ENCODE assay signal across 9 cellular contexts in the genomic region with DNA sequence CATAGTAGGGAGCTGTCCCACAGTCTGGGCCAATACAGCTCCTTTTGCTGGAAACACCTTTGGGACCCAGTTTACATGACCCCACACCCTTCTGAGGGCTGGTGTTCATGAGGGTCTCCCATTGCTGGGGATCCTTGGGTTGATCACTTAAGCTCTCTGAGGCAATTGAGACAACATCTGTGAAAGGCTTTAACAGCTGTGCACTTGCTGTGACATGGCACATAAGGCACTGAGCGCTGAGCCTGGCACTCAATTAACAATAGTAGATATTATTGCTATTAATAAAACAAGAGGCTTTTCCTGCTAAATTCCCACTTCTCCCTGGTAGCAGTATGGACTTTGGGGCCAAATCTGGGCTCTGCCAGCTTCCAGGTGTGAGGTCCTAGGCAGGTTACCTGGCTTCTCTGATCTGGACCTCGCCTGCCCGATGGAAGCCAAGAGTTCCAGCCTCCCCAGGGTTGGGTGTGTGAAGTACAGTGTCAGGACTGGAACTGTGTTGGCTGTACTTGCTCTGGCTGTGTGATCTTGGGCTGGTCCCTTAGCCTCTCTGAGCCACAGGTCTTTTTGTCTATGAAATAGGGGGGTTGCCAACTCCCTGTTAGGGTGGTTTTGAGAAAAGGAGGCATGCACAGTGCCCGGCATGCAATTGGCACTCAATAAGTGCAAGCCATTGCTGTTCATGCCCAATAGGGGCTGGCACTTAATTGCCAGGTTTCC. TPM values are rescaled to one million over a fixed set of nuclear protein-coding genes. Genes with fewer than 3 reads are reported as not detected.
DNase-seq lines count a peak whose midpoint lies in the region; ATAC-seq, FAIRE-seq and TF ChIP-seq lines count a peak whose summit lies in the region.
"Had no signal": no experiment of that assay in that cellular context is flagged by ENCODE, and none has a peak within 500 bp of the region (broad histone marks: within the 10 kb centered on the region; RNA-seq: fewer than 3 reads in every experiment).

No MANE protein-coding gene starts in this region.

- H3K27me3 ChIP-seq in HepG2 (ENCODE audit: control insufficient read depth in 1 of 2, insufficient read depth in 2 of 2, low read length in 2 of 2): no peaks in the 10 kb centered on the region; a peak in 1 of 5 replicates

- CTCF ChIA-PET in HepG2 (lab: Yijun Ruan, JAX; ENCODE audit: low intra/inter-chr PET ratio, low total read pairs): no interaction called here

- FAIRE-seq in HepG2 (lab: Jason Lieb, UNC) (no peak), frontal cortex (lab: Jason Lieb, UNC) (no peak)

- H3K36me3 ChIP-seq in HepG2 (replicated peaks in 1 of 2; ENCODE audit: control insufficient read depth in 1 of 2, insufficient read depth in 2 of 2, low read length in 2 of 2): peaks cover 0 to 6% of the 10 kb centered on the region in 2 experiments; a peak in 2 of 5 replicates

- H2AFZ ChIP-seq in HepG2 (ENCODE audit: low read length): no peak overlapping the region

- H3K36me3 Mint-ChIP-seq in activated T-cell treated with anti-CD3 and anti-CD28 coated beads, Interleukin-2, amount 50 U/mL, for 72 hours (ENCODE audit: insufficient read depth in 2 of 2): peaks cover 4 to 6% of the 10 kb centered on the region in 2 donors
- H3K36me3 Mint-ChIP-seq in activated naive CD8-positive, alpha-beta T cell: peaks cover 2% of the 10 kb centered on the region

- H3K9me3 ChIP-seq in HepG2 (ENCODE audit: low read length): no peaks in the 10 kb centered on the region

- no peak for TF ChIP-seq EP300 in HepG2 (IDR thresholded peaks at IDR 0.05; ENCODE audit: low read depth in 2 of 2, low read length in 2 of 2)
- no peak for TF ChIP-seq EP300 in HepG2 (CRISPR knock-in tag; IDR thresholded peaks at IDR 0.05; ENCODE audit: borderline replicate concordance)

- H3K4me3 ChIP-seq in HepG2 (replicated peaks in 1 of 3; ENCODE audit: insufficient read depth in 1 of 3, low read depth in 2 of 3, low read length in 3 of 3): no peak overlapping the region

- DNase-seq in activated T-cell treated with anti-CD3 and anti-CD28 coated beads, Interleukin-2, amount 50 U/mL, for 72 hours: no peak
- no peak for DNase-seq in activated T-cell treated with anti-CD3 and anti-CD28 coated beads for 4 hours
- no peak for DNase-seq in HepG2 (ENCODE audit: low spot score)
- DNase-seq in frontal cortex (ENCODE audit: low spot score in 2 of 2): no peak
- no peak for DNase-seq in NCI-H1694 treated with DMSO at 0.1 percent for 48 hours (lab: John Stamatoyannopoulos, UW)
- no peak for DNase-seq in GOT3 (lab: John Stamatoyannopoulos, UW)
- DNase-seq: OCI-M1 had no signal

- POLR2A ChIA-PET in HepG2 (lab: Yijun Ruan, JAX): no interaction called here

- no peak for ATAC-seq in activated T-cell treated with anti-CD3 and anti-CD28 coated beads, Interleukin-2, amount 50 U/mL, for 72 hours (replicated peaks in 1 of 2)
- no peak for ATAC-seq in HepG2

- TF ChIP-seq POLR2A in HepG2 (IDR thresholded peaks at IDR 0.05; ENCODE audit: insufficient read depth in 1 of 2, low read depth in 2 of 2, low read length in 2 of 2): no peak

- H4K20me1 ChIP-seq in HepG2 (ENCODE audit: insufficient read depth, low read length): peaks cover 33% of the 10 kb centered on the region

- H3K4me2 ChIP-seq in HepG2 (ENCODE audit: low read depth, low read length): peak overlapping the region; percentile 7; the same call in 1 of the 2 replicates

- no peaks in the 10 kb centered on the region for H3K9me3 Mint-ChIP-seq in activated T-cell treated with anti-CD3 and anti-CD28 coated beads, Interleukin-2, amount 50 U/mL, for 72 hours
- H3K9me3 Mint-ChIP-seq in activated naive CD8-positive, alpha-beta T cell (ENCODE audit: low read depth): no peaks in the 10 kb centered on the region

- H3K4me1 ChIP-seq in HepG2 (ENCODE audit: insufficient read depth, low read length): peaks cover 34% of the 10 kb centered on the region

- WGBS in HepG2 (ENCODE audit: low lambda C conversion rate): 89% methylated on average over 3 of the region's 4 CpGs

- H3K4me3 Mint-ChIP-seq in activated T-cell treated with anti-CD3 and anti-CD28 coated beads, Interleukin-2, amount 50 U/mL, for 72 hours: peak overlapping the region; percentile 88 to 98
- peak overlapping the region; percentile 95 for H3K4me3 Mint-ChIP-seq in activated naive CD8-positive, alpha-beta T cell

- no peak for TF ChIP-seq RAD21 in HepG2 (CRISPR knock-in tag; IDR thresholded peaks at IDR 0.05)

- in situ Hi-C loops in HepG2 (cut with HindIII; ENCODE audit: extremely low pct_ligation_motif_present, low pct_unique_long_range_greater_than_20kb): no loop called here

- H3K9ac ChIP-seq in HepG2 (ENCODE audit: insufficient read depth, low read depth, low read length): no peak overlapping the region

- H3K79me2 ChIP-seq in HepG2 (ENCODE audit: insufficient read depth, low read length): peaks cover 34% of the 10 kb centered on the region

- BruUV-seq in HepG2 (replicated peaks; lab: Mats Ljungman, UMichigan): no TSS peak

- H3K4me1 Mint-ChIP-seq in activated T-cell treated with anti-CD3 and anti-CD28 coated beads, Interleukin-2, amount 50 U/mL, for 72 hours (ENCODE audit: low read depth): peaks cover 77% of the 10 kb centered on the region
- H3K4me1 Mint-ChIP-seq in activated naive CD8-positive, alpha-beta T cell (ENCODE audit: low read depth): peaks cover 72% of the 10 kb centered on the region

- H3K27ac ChIP-seq in HepG2 (ENCODE audit: extremely low read length, insufficient read depth, low read length): no peak overlapping the region
- peak overlapping the region; percentile 47 for H3K27ac ChIP-seq in temporal lobe (ENCODE audit: low read depth, low read length)

- H3K27ac Mint-ChIP-seq in activated T-cell treated with anti-CD3 and anti-CD28 coated beads, Interleukin-2, amount 50 U/mL, for 72 hours: peak overlapping the region; percentile 3
- H3K27ac Mint-ChIP-seq in activated naive CD8-positive, alpha-beta T cell: peak overlapping the region; percentile 77

- no peak for TF ChIP-seq CTCF in HepG2 (CRISPR knock-in tag; IDR thresholded peaks at IDR 0.05)

- intact Hi-C loops in HepG2 (cut with micrococcal nuclease; ENCODE audit: unreplicated experiment): no loop called here

- H3K27me3 Mint-ChIP-seq in activated T-cell treated with anti-CD3 and anti-CD28 coated beads, Interleukin-2, amount 50 U/mL, for 72 hours (ENCODE audit: low read depth): no peaks in the 10 kb centered on the region
- H3K27me3 Mint-ChIP-seq in activated naive CD8-positive, alpha-beta T cell: no peaks in the 10 kb centered on the region

RNA-seq across cellular contexts. Expression of gene SH2B3, which starts 3.1 kb away (rescaled TPM):
- total RNA-seq in activated T-cell treated with anti-CD3 and anti-CD28 coated beads, Interleukin-2, amount 50 U/mL, for 72 hours: 10 to 100 TPM; 33.3 to 37.4 TPM
- 6.8 and 6.9 TPM in 2 replicates for total RNA-seq in HepG2 (2016; rRNA removed; fragmentation: Illumina TruSeq; extraction: Trizol)
- total RNA-seq in HepG2 (2016; cell fraction: cytosol; rRNA removed; fragmentation: Illumina TruSeq; extraction: Trizol; ENCODE audit: low read depth): 3.0 and 4.5 TPM in 2 replicates
- 5.3 and 6.3 TPM in 2 replicates for total RNA-seq in HepG2 (2016; cell fraction: insoluble cytoplasmic fraction; rRNA removed; fragmentation: Illumina TruSeq; extraction: Trizol)
- 8.1 and 8.8 TPM in 2 replicates for total RNA-seq in HepG2 (2016; cell fraction: membrane; rRNA removed; fragmentation: Illumina TruSeq; extraction: Trizol)
- 3.3 and 4.2 TPM in 2 replicates for total RNA-seq in HepG2 (2016; cell fraction: nucleus; rRNA removed; fragmentation: Illumina TruSeq; extraction: Trizol)
- 6.8 and 7.1 TPM in 2 replicates for polyA plus RNA-seq in HepG2 (2011; rRNA removed)
- polyA plus RNA-seq in HepG2 (2011; cell fraction: cytosol; rRNA removed): 5.9 and 7.0 TPM in 2 replicates
- polyA plus RNA-seq in HepG2 (2011; cell fraction: nucleus; rRNA removed): 6.3 and 7.7 TPM in 2 replicates
- 5.1 and 9.2 TPM in 2 replicates for polyA plus RNA-seq in HepG2 (2012)
- polyA plus RNA-seq in HepG2 (2016; cell fraction: cytosol; fragmentation: Illumina TruSeq; extraction: Trizol; ENCODE audit: low read depth): 0.99 and 1.3 TPM in 2 replicates
- 7.6 and 9.1 TPM in 2 replicates for polyA plus RNA-seq in HepG2 (2016; cell fraction: insoluble cytoplasmic fraction; fragmentation: Illumina TruSeq; extraction: Trizol; ENCODE audit: low read depth)
- 5.2 and 5.7 TPM in 2 replicates for polyA plus RNA-seq in HepG2 (2016; cell fraction: membrane; fragmentation: Illumina TruSeq; extraction: Trizol; ENCODE audit: low read depth)
- 8.8 and 9.8 TPM in 2 replicates for polyA plus RNA-seq in HepG2 (2016; cell fraction: nucleus; fragmentation: Illumina TruSeq; extraction: Trizol; ENCODE audit: insufficient read depth, low read depth)
- polyA minus RNA-seq in HepG2 (2011; rRNA and poly(A)+ RNA removed; ENCODE audit: low replicate concordance): 2.2 and 11.4 TPM in 2 replicates
- polyA minus RNA-seq in HepG2 (2011; cell fraction: cytosol; rRNA and poly(A)+ RNA removed): 6.2 and 6.9 TPM in 2 replicates
- 3.3 and 3.9 TPM in 2 replicates for polyA minus RNA-seq in HepG2 (2011; cell fraction: nucleus; rRNA and poly(A)+ RNA removed)
- total RNA-seq in temporal lobe: 3.0 TPM
- total RNA-seq in frontal cortex: 2.4 TPM

RNA-seq across cellular contexts. Expression of gene PHETA1, which starts 39.9 kb away (rescaled TPM):
- 1 to 10 TPM; 1.0 to 2.2 TPM for total RNA-seq in activated T-cell treated with anti-CD3 and anti-CD28 coated beads, Interleukin-2, amount 50 U/mL, for 72 hours
- total RNA-seq in HepG2 (2016; rRNA removed; fragmentation: Illumina TruSeq; extraction: Trizol) (12.7 and 20.8 TPM in 2 replicates), temporal lobe (8.6 TPM), frontal cortex (8.2 TPM)
- total RNA-seq in HepG2 (2016; cell fraction: cytosol; rRNA removed; fragmentation: Illumina TruSeq; extraction: Trizol; ENCODE audit: low read depth): 4.6 and 5.4 TPM in 2 replicates
- total RNA-seq in HepG2 (2016; cell fraction: insoluble cytoplasmic fraction; rRNA removed; fragmentation: Illumina TruSeq; extraction: Trizol): 11.4 and 21.0 TPM in 2 replicates
- total RNA-seq in HepG2 (2016; cell fraction: membrane; rRNA removed; fragmentation: Illumina TruSeq; extraction: Trizol): 20.1 and 22.4 TPM in 2 replicates
- 11.4 and 16.8 TPM in 2 replicates for total RNA-seq in HepG2 (2016; cell fraction: nucleus; rRNA removed; fragmentation: Illumina TruSeq; extraction: Trizol)
- polyA plus RNA-seq in HepG2 (2011; rRNA removed): 11.3 and 15.8 TPM in 2 replicates
- 13.8 and 16.9 TPM in 2 replicates for polyA plus RNA-seq in HepG2 (2011; cell fraction: cytosol; rRNA removed)
- 38.7 and 41.4 TPM in 2 replicates for polyA plus RNA-seq in HepG2 (2011; cell fraction: nucleus; rRNA removed)
- 7.6 and 12.3 TPM in 2 replicates for polyA plus RNA-seq in HepG2 (2012)
- 4.7 and 5.7 TPM in 2 replicates for polyA plus RNA-seq in HepG2 (2016; cell fraction: cytosol; fragmentation: Illumina TruSeq; extraction: Trizol; ENCODE audit: low read depth)
- 15.8 and 19.6 TPM in 2 replicates for polyA plus RNA-seq in HepG2 (2016; cell fraction: insoluble cytoplasmic fraction; fragmentation: Illumina TruSeq; extraction: Trizol; ENCODE audit: low read depth)
- 18.1 and 18.8 TPM in 2 replicates for polyA plus RNA-seq in HepG2 (2016; cell fraction: membrane; fragmentation: Illumina TruSeq; extraction: Trizol; ENCODE audit: low read depth)
- 31.9 and 34.8 TPM in 2 replicates for polyA plus RNA-seq in HepG2 (2016; cell fraction: nucleus; fragmentation: Illumina TruSeq; extraction: Trizol; ENCODE audit: insufficient read depth, low read depth)
- 1.6 and 19.4 TPM in 2 replicates for polyA minus RNA-seq in HepG2 (2011; rRNA and poly(A)+ RNA removed; ENCODE audit: low replicate concordance)
- polyA minus RNA-seq in HepG2 (2011; cell fraction: cytosol; rRNA and poly(A)+ RNA removed): 7.2 and 10.0 TPM in 2 replicates
- 6.4 and 9.7 TPM in 2 replicates for polyA minus RNA-seq in HepG2 (2011; cell fraction: nucleus; rRNA and poly(A)+ RNA removed)
